ENCODE assay signal across 32 cellular contexts in the genomic region with DNA sequence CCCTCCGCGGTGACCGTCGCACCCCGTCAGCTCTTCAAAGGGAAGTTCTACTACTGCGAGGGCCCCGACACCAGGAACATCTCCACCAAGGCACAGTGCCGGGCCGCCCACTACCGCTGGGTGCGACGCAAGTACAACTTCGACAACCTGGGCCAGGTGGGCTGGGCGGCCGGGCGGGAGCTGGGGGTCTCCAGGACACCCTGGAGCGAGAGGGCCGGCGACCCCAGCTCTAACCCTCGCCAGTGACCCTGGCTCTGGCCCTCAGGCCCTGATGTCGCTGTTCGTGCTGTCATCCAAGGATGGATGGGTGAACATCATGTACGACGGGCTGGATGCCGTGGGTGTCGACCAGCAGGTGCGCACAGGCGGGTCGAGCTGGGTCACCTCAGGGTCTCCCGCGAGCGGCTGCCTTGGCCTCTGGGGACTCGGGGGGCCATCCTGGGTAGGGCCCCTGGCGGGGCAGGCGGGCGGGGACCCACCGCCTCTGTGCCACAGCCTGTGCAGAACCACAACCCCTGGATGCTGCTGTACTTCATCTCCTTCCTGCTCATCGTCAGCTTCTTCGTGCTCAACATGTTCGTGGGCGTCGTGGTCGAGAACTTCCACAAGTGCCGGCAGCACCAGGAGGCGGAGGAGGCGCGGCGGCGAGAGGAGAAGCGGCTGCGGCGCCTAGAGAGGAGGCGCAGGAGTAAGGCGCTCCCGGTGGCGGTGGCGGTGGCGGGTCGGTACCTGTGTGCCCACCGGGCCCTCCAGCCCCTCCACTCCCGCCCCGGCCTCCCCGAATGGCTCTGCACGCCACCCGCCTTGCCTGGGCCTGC. TPM values are rescaled to one million over a fixed set of nuclear protein-coding genes. Genes with fewer than 3 reads are reported as not detected.
"Had no signal": no experiment of that assay in that cellular context is flagged by ENCODE, and none has a peak within 500 bp of the region (broad histone marks: within the 10 kb centered on the region; RNA-seq: fewer than 3 reads in every experiment).

No MANE protein-coding gene starts in this region.

- H3K4me1 ChIP-seq: Peyer's patch, SJSA1 had no signal

- H3K27ac ChIP-seq: brain microvascular endothelial cell, Peyer's patch, SJSA1 had no signal

- H3K36me3 ChIP-seq: MG63, SJSA1 had no signal

- DNase-seq: activated CD4-positive, alpha-beta T cell treated with anti-CD3 and anti-CD28 coated beads, Interleukin-2, amount 10 ng/mL, durations not matched to agents 24 days and 14 days; activated CD4-positive, alpha-beta T cell treated with anti-CD3 and anti-CD28 coated beads, Interleukin-2, amount 50 U/mL, for 4 hours; activated CD8-positive, alpha-beta T cell treated with anti-CD3 and anti-CD28 coated beads for 36 hours; activated effector memory CD4-positive, alpha-beta T cell treated with anti-CD3 and anti-CD28 coated beads, Interleukin-2, amount 50 U/mL, for 16 hours; activated naive CD4-positive, alpha-beta T cell; activated naive CD4-positive, alpha-beta T cell treated with anti-CD3 and anti-CD28 coated beads, Interleukin-2, amount 50 U/mL, for 16 hours; activated naive CD8-positive, alpha-beta T cell treated with anti-CD3 and anti-CD28 coated beads for 36 hours; activated T-cell treated with anti-CD3 and anti-CD28 coated beads, Interleukin-2, amount 50 U/mL, for 1 hour; activated T-cell treated with anti-CD3 and anti-CD28 coated beads, Interleukin-2, amount 50 U/mL, for 72 hours; amniotic stem cell; aorta; brain microvascular endothelial cell; central memory CD4-positive, alpha-beta T cell; Kasumi-1; MG63; NCI-H1092; NCI-H1436 treated with DMSO at 0.1 percent for 48 hours; NCI-H1694 treated with DMSO at 0.1 percent for 48 hours; NCI-H2029; NCI-H345; NCI-H524 treated with DMSO at 0.1 percent for 48 hours; NCI-H748 treated with DMSO at 0.1 percent for 48 hours; NK-92 treated with Interleukin-12 subunit alpha and Interleukin-12 subunit beta, amount 100 ng/mL, for 24 hours; PC-3; Peyer's patch; RPMI8226; SHP77 treated with DMSO at 0.1 percent for 48 hours; SK-N-SH had no signal

- H3K9me3 ChIP-seq: MG63, Peyer's patch, SJSA1, SK-N-SH had no signal

- H3K4me3 ChIP-seq: MG63, Peyer's patch, SJSA1 had no signal

- ATAC-seq: activated CD8-positive, alpha-beta T cell treated with anti-CD3 and anti-CD28 coated beads for 36 hours; activated T-cell treated with anti-CD3 and anti-CD28 coated beads, Interleukin-2, amount 50 U/mL, for 72 hours; activated T-helper 17 cell treated with anti-CD3 and anti-CD28 coated beads, Interleukin-2, amount 50 U/mL, for 72 hours; PC-3 had no signal

RNA-seq across cellular contexts. Expression of a gene that starts 13.4 kb away (rescaled TPM):
- total RNA-seq: activated CD4-positive, alpha-beta T cell treated with anti-CD3 and anti-CD28 coated beads, Interleukin-2, amount 10 ng/mL, durations not matched to agents 24 days and 14 days; activated CD8-positive, alpha-beta memory T cell treated with anti-CD3 and anti-CD28 coated beads for 36 hours; activated CD8-positive, alpha-beta T cell treated with anti-CD3 and anti-CD28 coated beads for 36 hours; activated naive CD8-positive, alpha-beta T cell treated with anti-CD3 and anti-CD28 coated beads for 36 hours; activated T-helper 17 cell treated with anti-CD3 and anti-CD28 coated beads, Interleukin-2, amount 50 U/mL, for 72 hours; NCI-H460; PC-3; SJSA1 had no signal

RNA-seq across cellular contexts. Expression of a gene that starts 18.3 kb away (rescaled TPM):
- total RNA-seq: activated CD4-positive, alpha-beta T cell treated with anti-CD3 and anti-CD28 coated beads, Interleukin-2, amount 10 ng/mL, durations not matched to agents 24 days and 14 days; activated CD8-positive, alpha-beta memory T cell treated with anti-CD3 and anti-CD28 coated beads for 36 hours; activated CD8-positive, alpha-beta T cell treated with anti-CD3 and anti-CD28 coated beads for 36 hours; activated naive CD8-positive, alpha-beta T cell treated with anti-CD3 and anti-CD28 coated beads for 36 hours; activated T-helper 17 cell treated with anti-CD3 and anti-CD28 coated beads, Interleukin-2, amount 50 U/mL, for 72 hours; NCI-H460; PC-3; SJSA1 had no signal

RNA-seq across cellular contexts. Expression of a gene that starts 28.8 kb away (rescaled TPM):
- total RNA-seq: activated CD4-positive, alpha-beta T cell treated with anti-CD3 and anti-CD28 coated beads, Interleukin-2, amount 10 ng/mL, durations not matched to agents 24 days and 14 days; activated CD8-positive, alpha-beta memory T cell treated with anti-CD3 and anti-CD28 coated beads for 36 hours; activated CD8-positive, alpha-beta T cell treated with anti-CD3 and anti-CD28 coated beads for 36 hours; activated naive CD8-positive, alpha-beta T cell treated with anti-CD3 and anti-CD28 coated beads for 36 hours; NCI-H460; PC-3; SJSA1 had no signal

RNA-seq across cellular contexts. Expression of a gene that starts 44.2 kb away (rescaled TPM):
- total RNA-seq: activated CD4-positive, alpha-beta T cell treated with anti-CD3 and anti-CD28 coated beads, Interleukin-2, amount 10 ng/mL, durations not matched to agents 24 days and 14 days; activated CD8-positive, alpha-beta memory T cell treated with anti-CD3 and anti-CD28 coated beads for 36 hours; activated CD8-positive, alpha-beta T cell treated with anti-CD3 and anti-CD28 coated beads for 36 hours; activated naive CD8-positive, alpha-beta T cell treated with anti-CD3 and anti-CD28 coated beads for 36 hours; activated T-cell treated with anti-CD3 and anti-CD28 coated beads, Interleukin-2, amount 50 U/mL, for 72 hours; activated T-helper 17 cell treated with anti-CD3 and anti-CD28 coated beads, Interleukin-2, amount 50 U/mL, for 72 hours; aorta; NCI-H460; PC-3; SJSA1 had no signal

RNA-seq across cellular contexts. Expression of a gene that starts 58.8 kb away (rescaled TPM):
- total RNA-seq: SJSA1 had no signal
